Comparison of ENCODE assay signal across 8 cellular contexts in the genomic region with DNA sequence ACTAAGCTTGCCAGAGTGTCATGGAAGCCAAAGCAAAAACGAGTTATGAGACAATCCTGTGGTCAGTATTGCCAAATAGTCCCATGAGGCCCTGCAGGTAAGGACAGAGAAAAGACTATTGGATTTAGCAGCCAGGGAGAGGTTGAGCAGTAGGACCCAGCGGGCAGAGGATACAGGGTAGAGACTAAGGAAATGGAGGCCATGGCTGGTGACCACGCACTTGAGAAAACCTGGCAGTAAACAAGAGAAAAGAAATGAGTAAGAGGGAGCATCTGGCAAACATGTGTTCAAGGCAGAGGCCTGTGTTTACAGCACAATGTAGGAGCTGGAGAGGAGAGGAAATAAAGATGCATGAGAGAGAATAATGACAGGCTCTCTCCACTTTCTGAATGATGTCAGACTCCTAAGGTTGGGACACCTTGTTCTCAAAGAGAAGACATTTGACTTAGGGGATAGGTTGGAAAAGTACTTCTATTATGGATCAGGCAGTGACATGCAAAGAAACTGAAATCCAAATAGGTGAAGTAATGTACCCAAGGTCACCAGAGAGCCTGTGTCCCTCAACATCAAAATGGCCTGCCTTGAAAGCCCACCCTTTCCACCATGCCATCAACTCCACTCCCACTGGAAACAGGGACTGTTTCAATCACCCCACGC. TPM values are rescaled to one million over a fixed set of nuclear protein-coding genes. Genes with fewer than 3 reads are reported as not detected.
DNase-seq lines count a peak whose midpoint lies in the region; ATAC-seq and TF ChIP-seq lines count a peak whose summit lies in the region.

No MANE protein-coding gene starts in this region.

- dilution Hi-C loops in mammary epithelial cell (cut with HindIII; ENCODE audit: low sequenced_read_pairs), result no loop called here

- H3K4me3 ChIP-seq in Loucy (ENCODE audit: low read length, poor library complexity, severe bottlenecking) (peak overlapping the region; percentile 68), mammary epithelial cell (replicated peaks in 1 of 3; ENCODE audit: insufficient read depth in 1 of 3, low read depth in 2 of 3, low read length in 3 of 3) (no peak overlapping the region), mucosa of rectum (ENCODE audit: low read length in 2 of 2) (peak overlapping the region; percentile 25 to 27)

- no peaks in the 10 kb centered on the region for H3K27me3 ChIP-seq in Loucy (ENCODE audit: insufficient read depth, low read length, poor library complexity, severe bottlenecking)
- no peaks in the 10 kb centered on the region for H3K27me3 ChIP-seq in mammary epithelial cell (ENCODE audit: insufficient read depth, low read length)
- no peaks in the 10 kb centered on the region for H3K27me3 ChIP-seq in mucosa of rectum (ENCODE audit: control insufficient read depth in 2 of 2, insufficient read depth in 2 of 2, low read length in 2 of 2)

- CTCF ChIA-PET in mammary epithelial cell (lab: Charles Lee; ENCODE audit: low non-redundant PET), result no interaction called here

- H3K9ac ChIP-seq in Loucy (ENCODE audit: low read depth, low read length, poor library complexity, severe bottlenecking), result peak overlapping the region; percentile 40
- no peak overlapping the region for H3K9ac ChIP-seq in mammary epithelial cell (ENCODE audit: insufficient read depth, low read length)
- H3K9ac ChIP-seq in mucosa of rectum (ENCODE audit: low read depth in 1 of 2, low read length in 2 of 2), result no peak overlapping the region

- peaks cover 69% of the 10 kb centered on the region for H3K4me1 ChIP-seq in Loucy (ENCODE audit: insufficient read depth, low read length, poor library complexity, severe bottlenecking)
- peaks cover 40% of the 10 kb centered on the region for H3K4me1 ChIP-seq in mammary epithelial cell (ENCODE audit: insufficient read depth, low read length)
- peaks cover 15 to 19% of the 10 kb centered on the region in 2 donors for H3K4me1 ChIP-seq in mucosa of rectum (ENCODE audit: control insufficient read depth in 2 of 2, insufficient read depth in 2 of 2, low read length in 2 of 2)

- peak overlapping the region; percentile 69 for H2AFZ ChIP-seq in Loucy (ENCODE audit: low read length)
- peak overlapping the region; percentile 68 for H2AFZ ChIP-seq in mammary epithelial cell (ENCODE audit: low read depth, low read length)

- peaks cover 6% of the 10 kb centered on the region for H3F3A ChIP-seq in Loucy (ENCODE audit: low read depth)

- peak; percentile 58 for ATAC-seq in GM21576 (IDR thresholded peaks at IDR 0.05; ENCODE audit: unreplicated experiment)

- TF ChIP-seq CTCF in Loucy (conservative IDR thresholded peaks at IDR 0.05; ENCODE audit: low read length) (no peak), mammary epithelial cell (conservative IDR thresholded peaks at IDR 0.05 in 1 of 2, IDR thresholded peaks at IDR 0.05 in 1 of 2; ENCODE audit: extremely low read depth in 1 of 2, insufficient read depth in 1 of 2, low read depth in 1 of 2, low read length in 2 of 2) (no peak)

- intact Hi-C loops in mammary epithelial cell (cut with micrococcal nuclease), result no loop called here

- H3K9me2 ChIP-seq in Loucy (replicated peaks; ENCODE audit: low read depth, low read length), result no peaks in the 10 kb centered on the region

- H3K36me3 ChIP-seq in Loucy (ENCODE audit: insufficient read depth, low read length) (no peaks in the 10 kb centered on the region), mammary epithelial cell (ENCODE audit: insufficient read depth, low read length) (no peaks in the 10 kb centered on the region), mucosa of rectum (ENCODE audit: control insufficient read depth in 2 of 2, insufficient read depth in 2 of 2, low read length in 2 of 2) (no peaks in the 10 kb centered on the region)

- H3K9me3 ChIP-seq in Loucy (ENCODE audit: insufficient read depth, low read depth, low read length), result no peaks in the 10 kb centered on the region
- H3K9me3 ChIP-seq in mammary epithelial cell (replicated peaks; ENCODE audit: insufficient read depth, low read length), result no peaks in the 10 kb centered on the region
- H3K9me3 ChIP-seq in mucosa of rectum (ENCODE audit: control insufficient read depth in 2 of 2, low read length in 2 of 2), result no peaks in the 10 kb centered on the region

- WGBS in mammary epithelial cell (ENCODE audit: low coverage, missing lambda C conversion rate), result 50% methylated on average over 4 of the region's 4 CpGs

- BruUV-seq in mammary epithelial cell (replicated peaks; lab: Mats Ljungman, UMichigan), result no TSS peak

- DNase-seq in EH (ENCODE audit: low read depth) (peak; percentile 96), mammary epithelial cell (peak; percentile 76), middle frontal gyrus (ENCODE audit: extremely low spot score, low spot score) (no peak), NCI-H1092 (lab: John Stamatoyannopoulos, UW) (no peak), OCI-M2 (lab: John Stamatoyannopoulos, UW; ENCODE audit: unreplicated experiment) (no peak)

- H4K20me1 ChIP-seq in Loucy (ENCODE audit: insufficient read depth, low read length, poor library complexity, severe bottlenecking) (no peaks in the 10 kb centered on the region), mammary epithelial cell (ENCODE audit: insufficient read depth, low read length) (no peaks in the 10 kb centered on the region)

- in situ Hi-C loops in mammary epithelial cell (cut with MboI; ENCODE audit: low sequenced_read_pairs in 2 of 2), result no loop called here

- peak overlapping the region; percentile 42 for H3K27ac ChIP-seq in mammary epithelial cell (ENCODE audit: insufficient read depth, low read depth, low read length)
- H3K27ac ChIP-seq in mucosa of rectum (ENCODE audit: low read depth in 2 of 2, low read length in 2 of 2), result peak overlapping the region; percentile 74 to 78

- peaks cover 86% of the 10 kb centered on the region for H3K79me2 ChIP-seq in Loucy (ENCODE audit: insufficient read depth, low read length)
- H3K79me2 ChIP-seq in mammary epithelial cell (ENCODE audit: insufficient read depth, low read length), result peaks cover 88% of the 10 kb centered on the region

- peak overlapping the region; percentile 69 for H3K4me2 ChIP-seq in Loucy (ENCODE audit: low read depth, low read length, poor library complexity, severe bottlenecking)
- peak overlapping the region; percentile 25 for H3K4me2 ChIP-seq in mammary epithelial cell (ENCODE audit: insufficient read depth, low read depth, low read length)

RNA-seq across cellular contexts. Expression of gene CREB3L2, which starts 9.0 kb away (rescaled TPM):
- total RNA-seq in mammary epithelial cell, result 10 to 100 TPM; 26.3 to 63.5 TPM
- 22.4 TPM for polyA plus RNA-seq in mammary epithelial cell
- polyA minus RNA-seq in mammary epithelial cell, result 47.2 TPM

Comparison
In these comparisons a context has a peak if more than half of its experiments do, and no peak if none do; other contexts are left out.
1. DNase-seq: peak in EH (single experiment) and mammary epithelial cell (single experiment); none in middle frontal gyrus (single experiment), NCI-H1092 (single experiment) and OCI-M2 (single experiment).
2. H3K4me3 ChIP-seq: peak in Loucy (single experiment) and mucosa of rectum (2 of 2); none in mammary epithelial cell (0 of 3).